8 cellular contexts compared by ENCODE assay signal in the genomic region with DNA sequence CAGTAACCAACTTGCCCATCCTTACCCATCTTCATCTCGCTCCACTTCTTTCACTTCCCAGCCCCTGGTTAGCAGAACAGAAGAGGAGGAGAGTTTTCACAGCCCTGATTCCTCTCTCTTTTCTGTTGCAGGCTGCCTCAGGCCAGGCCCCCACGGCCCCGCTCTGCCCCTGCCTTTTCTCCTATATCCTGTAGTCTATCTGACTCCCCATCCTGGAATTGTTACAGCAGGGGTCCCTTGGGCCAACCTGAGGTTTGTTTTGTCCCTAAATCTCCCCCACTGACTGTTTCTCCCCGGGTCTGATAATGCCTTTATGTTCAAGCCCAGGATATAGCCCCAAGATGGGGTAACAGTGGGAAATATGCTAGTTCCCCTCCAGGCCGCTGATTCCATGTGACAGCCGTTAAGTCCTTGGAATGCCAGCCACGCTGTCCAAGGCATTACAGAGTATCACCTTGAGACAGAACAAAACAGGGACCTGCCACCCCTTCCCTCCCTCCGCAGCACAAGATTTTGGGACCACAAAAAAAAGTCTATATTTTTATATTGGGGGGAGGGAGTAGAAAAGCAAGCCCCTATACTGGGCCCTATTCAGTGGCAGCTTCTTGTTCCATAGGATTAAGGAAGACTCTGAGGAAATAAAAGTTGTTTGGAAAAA. TPM values are rescaled to one million over a fixed set of nuclear protein-coding genes. Genes with fewer than 3 reads are reported as not detected.
A peak's percentile ranks its signal among the peaks of the same experiment; 100 is the strongest.
DNase-seq lines count a peak whose midpoint lies in the region; ATAC-seq and TF ChIP-seq lines count a peak whose summit lies in the region.

No MANE protein-coding gene starts in this region.

- peaks cover 34% of the 10 kb centered on the region for H3K79me2 ChIP-seq in DOHH2 (ENCODE audit: control insufficient read depth, low read length)
- H3K79me2 ChIP-seq in parathyroid adenoma, result peaks cover 22% of the 10 kb centered on the region

- in situ Hi-C loops in Panc1 (cut with HindIII; ENCODE audit: low pct_unique_long_range_greater_than_20kb, low sequenced_read_pairs), result no loop called here

- WGBS in esophagus muscularis mucosa, result 81% methylated on average over 8 of the region's 8 CpGs

- intact Hi-C loops in Panc1 (cut with micrococcal nuclease; ENCODE audit: unreplicated experiment), result no loop called here
- intact Hi-C loops in esophagus muscularis mucosa (cut with DNase I), result loop anchor here (2.0 kb wide), 1 partner anchor 19 kb away; a partner anchor contains a TSS

- no peak for ATAC-seq in Panc1

- no peak for TF ChIP-seq POLR2A in esophagus muscularis mucosa (IDR thresholded peaks at IDR 0.05; ENCODE audit: low read depth)

- no TSS peak for BruUV-seq in Panc1 (replicated peaks; lab: Mats Ljungman, UMichigan)

- DNase-seq in Panc1 (ENCODE audit: low read depth, low spot score), result no peak
- no peak for DNase-seq in esophagus muscularis mucosa (ENCODE audit: extremely low spot score)
- DNase-seq in cerebellum (ENCODE audit: low spot score), result no peak
- DNase-seq in MV-4-11 (lab: John Stamatoyannopoulos, UW), result no peak
- no peak for DNase-seq in anterior cingulate cortex (lab: John Stamatoyannopoulos, UW)
- DNase-seq in SK-N-DZ (ENCODE audit: low spot score), result no peak

- peak overlapping the region; percentile 74 for H3K4me2 ChIP-seq in DOHH2 (ENCODE audit: low read length)
- H3K4me2 ChIP-seq in parathyroid adenoma (ENCODE audit: low read length), result peak overlapping the region; percentile 62

- CTCF ChIA-PET in Panc1 (lab: Charles Lee), result interaction anchor here (0.7 kb wide), 1 partner anchor 12 kb away, joined by 3 read pairs; no protein-coding TSS in a partner anchor

- TF ChIP-seq CTCF in DOHH2 (IDR thresholded peaks at IDR 0.05; ENCODE audit: low read depth, low read length, poor library complexity, severe bottlenecking), result no peak
- no peak for TF ChIP-seq CTCF in Panc1 (IDR thresholded peaks at IDR 0.05)
- no peak for TF ChIP-seq CTCF in esophagus muscularis mucosa (IDR thresholded peaks at IDR 0.05)
- TF ChIP-seq CTCF in parathyroid adenoma (IDR thresholded peaks at IDR 0.05), result no peak

- H3K4me1 ChIP-seq in DOHH2 (ENCODE audit: control insufficient read depth, low read length) (peaks cover 44% of the 10 kb centered on the region), Panc1 (ENCODE audit: control insufficient read depth, insufficient read depth, low read length) (peaks cover 15% of the 10 kb centered on the region), esophagus muscularis mucosa (peaks cover 54 to 75% (median 68%) of the 10 kb centered on the region in 4 donors), parathyroid adenoma (peaks cover 12% of the 10 kb centered on the region)

- no peak for TF ChIP-seq EP300 in esophagus muscularis mucosa (IDR thresholded peaks at IDR 0.05)

- H3K9ac ChIP-seq in parathyroid adenoma, result no peak overlapping the region

- H3K9me3 ChIP-seq in DOHH2 (ENCODE audit: control insufficient read depth, insufficient read depth, low read length), result no peaks in the 10 kb centered on the region
- H3K9me3 ChIP-seq in Panc1 (ENCODE audit: control insufficient read depth, insufficient read depth, low read depth, low read length), result no peaks in the 10 kb centered on the region
- H3K9me3 ChIP-seq in esophagus muscularis mucosa, result no peaks in the 10 kb centered on the region
- no peaks in the 10 kb centered on the region for H3K9me3 ChIP-seq in parathyroid adenoma (ENCODE audit: control insufficient read depth, low read length)

- H4K20me1 ChIP-seq in DOHH2 (ENCODE audit: control insufficient read depth, insufficient read depth, low read depth, low read length), result no peaks in the 10 kb centered on the region

- H3K27ac ChIP-seq in DOHH2 (ENCODE audit: low read depth, low read length) (no peak overlapping the region), Panc1 (ENCODE audit: low read length) (peak overlapping the region; percentile 93), esophagus muscularis mucosa (replicated peaks in 1 of 4) (peak overlapping the region; percentile 98 to 99 (median 98)), parathyroid adenoma (no peak overlapping the region)

- H3K36me3 ChIP-seq in DOHH2 (ENCODE audit: control insufficient read depth, low read length) (peaks cover 50% of the 10 kb centered on the region), Panc1 (ENCODE audit: control insufficient read depth, insufficient read depth, low read length) (no peaks in the 10 kb centered on the region), esophagus muscularis mucosa (peaks cover 5 to 54% (median 32%) of the 10 kb centered on the region in 4 donors), parathyroid adenoma (ENCODE audit: control insufficient read depth, insufficient read depth, low read length) (no peaks in the 10 kb centered on the region)

- H3F3A ChIP-seq in DOHH2 (ENCODE audit: control insufficient read depth, insufficient read depth), result 0 out of 2 replicates have a peak, but pooled peaks cover 7% of the 10 kb centered on the region

- H2AFZ ChIP-seq in parathyroid adenoma, result no peak overlapping the region

- POLR2A ChIA-PET in Panc1 (lab: Charles Lee), result interaction anchor here (0.7 kb wide), 1 partner anchor 15 kb away, joined by 3 read pairs; no protein-coding TSS in a partner anchor

- H3K9me2 ChIP-seq in DOHH2 (replicated peaks; ENCODE audit: control insufficient read depth, low read length), result no peaks in the 10 kb centered on the region

- H3K27me3 ChIP-seq in DOHH2 (ENCODE audit: control insufficient read depth, low read length) (no peaks in the 10 kb centered on the region), Panc1 (ENCODE audit: control insufficient read depth, insufficient read depth, low read length) (no peaks in the 10 kb centered on the region), esophagus muscularis mucosa (no peaks in the 10 kb centered on the region), parathyroid adenoma (ENCODE audit: control insufficient read depth, insufficient read depth, low read length) (no peaks in the 10 kb centered on the region)

- H3K4me3 ChIP-seq in DOHH2 (ENCODE audit: low read length) (peak overlapping the region; percentile 86), Panc1 (ENCODE audit: low read depth in 2 of 2, low read length in 2 of 2) (peak overlapping the region; percentile 98 to 100), esophagus muscularis mucosa (peak overlapping the region; percentile 75 to 98 (median 90)), parathyroid adenoma (ENCODE audit: low read depth, low read length) (peak overlapping the region; percentile 87)

RNA-seq across cellular contexts. Expression of a gene that starts 1.4 kb away (rescaled TPM):
- total RNA-seq in Panc1 (2021; ENCODE audit: unreplicated experiment) (219 TPM), esophagus muscularis mucosa (100 to 1,000 TPM; 200 to 352 (median 243) TPM), cerebellum (118 TPM)
- polyA plus RNA-seq in Panc1 (2012; ENCODE audit: insufficient read length), result 518 TPM
- polyA plus RNA-seq in SK-N-DZ (2014; cell fraction: cytosol; rRNA removed), result 168 and 322 TPM in 2 replicates
- 122 and 126 TPM in 2 replicates for polyA plus RNA-seq in SK-N-DZ (2014; cell fraction: nucleus; rRNA removed)

RNA-seq across cellular contexts. Expression of a gene that starts 8.3 kb away (rescaled TPM):
- 0.31 TPM for total RNA-seq in Panc1 (2021; ENCODE audit: unreplicated experiment)
- polyA plus RNA-seq in Panc1 (2012; ENCODE audit: insufficient read length), result 1.2 TPM
- 100 to 1,000 TPM; 126 to 288 (median 168) TPM for total RNA-seq in esophagus muscularis mucosa
- 2.4 TPM for total RNA-seq in cerebellum
- polyA plus RNA-seq in SK-N-DZ (2014; cell fraction: cytosol; rRNA removed), result 17.8 and 47.2 TPM in 2 replicates
- 56.5 and 59.9 TPM in 2 replicates for polyA plus RNA-seq in SK-N-DZ (2014; cell fraction: nucleus; rRNA removed)

RNA-seq across cellular contexts. Expression of a gene that starts 16.5 kb away (rescaled TPM):
- total RNA-seq in Panc1 (2021; ENCODE audit: unreplicated experiment), result 1.5 TPM
- 2.3 TPM for polyA plus RNA-seq in Panc1 (2012; ENCODE audit: insufficient read length)
- 1 to 10 TPM; 1.2 to 6.3 (median 1.7) TPM for total RNA-seq in esophagus muscularis mucosa
- total RNA-seq in cerebellum, result 3.6 TPM
- 4.9 and 7.8 TPM in 2 replicates for polyA plus RNA-seq in SK-N-DZ (2014; cell fraction: cytosol; rRNA removed)
- 6.1 and 12.6 TPM in 2 replicates for polyA plus RNA-seq in SK-N-DZ (2014; cell fraction: nucleus; rRNA removed)

RNA-seq across cellular contexts. Expression of a gene that starts 18.6 kb away (rescaled TPM):
- total RNA-seq in Panc1 (2021; ENCODE audit: unreplicated experiment) (55.6 TPM), esophagus muscularis mucosa (10 to 100 TPM; 19.5 to 29.2 (median 24.1) TPM), cerebellum (20.1 TPM)
- 46.6 TPM for polyA plus RNA-seq in Panc1 (2012; ENCODE audit: insufficient read length)
- 34.5 and 36.8 TPM in 2 replicates for polyA plus RNA-seq in SK-N-DZ (2014; cell fraction: cytosol; rRNA removed)
- polyA plus RNA-seq in SK-N-DZ (2014; cell fraction: nucleus; rRNA removed), result 24.5 and 33.6 TPM in 2 replicates

RNA-seq across cellular contexts. Expression of a gene that starts 37.3 kb away (rescaled TPM):
- total RNA-seq in Panc1 (2021; ENCODE audit: unreplicated experiment) (77.8 TPM), esophagus muscularis mucosa (10 to 100 TPM; 26.7 to 47.7 (median 35.3) TPM), cerebellum (18.8 TPM)
- polyA plus RNA-seq in Panc1 (2012; ENCODE audit: insufficient read length), result 58.7 TPM
- polyA plus RNA-seq in SK-N-DZ (2014; cell fraction: cytosol; rRNA removed), result 16.1 and 16.3 TPM in 2 replicates
- polyA plus RNA-seq in SK-N-DZ (2014; cell fraction: nucleus; rRNA removed), result 40.5 and 66.8 TPM in 2 replicates

Comparison
In these comparisons a context has a peak if more than half of its experiments do, and no peak if none do; other contexts are left out.
1. H3K27ac ChIP-seq: peak in Panc1 (single experiment) and esophagus muscularis mucosa (4 of 4); none in DOHH2 (single experiment) and parathyroid adenoma (single experiment).
2. RNA of a gene that starts 8.3 kb away (total RNA-seq): 126 to 288 TPM in esophagus muscularis mucosa; 2.4 TPM in cerebellum (single experiment) and 0.31 TPM in Panc1 (single experiment); every median in the first group is over 10 times any median in the second.
3. Peak in every context shown above with its lines, with median percentiles within 50 percentile points of each other: H3K4me3 ChIP-seq.